ENCODE assay signal across 2 cellular contexts in the genomic region with DNA sequence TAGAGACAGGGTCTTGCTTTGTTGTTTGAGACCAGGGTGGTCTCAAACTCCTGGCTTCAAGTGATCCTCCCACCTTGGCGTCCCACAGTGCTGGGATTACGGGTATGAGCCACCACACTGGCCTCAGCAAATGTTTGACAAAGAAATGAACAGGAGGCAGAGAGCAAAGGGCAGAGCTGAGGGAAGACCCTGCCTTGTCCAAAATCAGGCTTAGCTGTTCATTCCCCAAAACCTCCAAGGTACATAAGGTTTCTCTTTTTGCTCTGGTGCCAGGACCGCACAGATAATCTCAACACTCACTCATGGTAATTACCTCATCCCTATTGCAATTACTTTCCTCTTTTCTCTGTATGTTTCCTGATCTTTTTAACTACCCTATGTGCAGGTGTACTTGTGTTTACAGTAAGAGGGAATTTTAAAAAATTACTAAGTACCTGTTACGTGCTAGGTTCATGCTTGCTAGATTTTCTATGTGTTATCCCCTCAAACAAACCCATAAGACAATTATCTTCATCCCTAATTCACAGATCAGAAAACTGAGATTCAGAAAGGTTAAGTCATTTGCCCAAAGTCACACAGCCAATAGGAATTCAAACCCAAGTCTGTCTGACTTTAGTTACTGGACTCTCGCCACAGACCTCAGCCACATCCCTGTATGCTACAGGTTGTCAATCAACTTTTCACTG.
A peak's percentile ranks its signal among the peaks of the same experiment; 100 is the strongest.
TF ChIP-seq lines count a peak whose summit lies in the region.

No MANE protein-coding gene starts in this region.

TF ChIP-seq in A549, 52 proteins besides CTCF, POLR2A, EP300 and RAD21:
- TF ChIP-seq, protein P1, sequence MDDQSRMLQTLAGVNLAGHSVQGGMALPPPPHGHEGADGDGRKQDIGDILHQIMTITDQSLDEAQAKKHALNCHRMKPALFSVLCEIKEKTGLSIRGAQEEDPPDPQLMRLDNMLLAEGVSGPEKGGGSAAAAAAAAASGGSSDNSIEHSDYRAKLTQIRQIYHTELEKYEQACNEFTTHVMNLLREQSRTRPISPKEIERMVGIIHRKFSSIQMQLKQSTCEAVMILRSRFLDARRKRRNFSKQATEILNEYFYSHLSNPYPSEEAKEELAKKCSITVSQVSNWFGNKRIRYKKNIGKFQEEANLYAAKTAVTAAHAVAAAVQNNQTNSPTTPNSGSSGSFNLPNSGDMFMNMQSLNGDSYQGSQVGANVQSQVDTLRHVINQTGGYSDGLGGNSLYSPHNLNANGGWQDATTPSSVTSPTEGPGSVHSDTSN (IDR thresholded peaks at IDR 0.05), result no peak
- TF ChIP-seq KDM1A (IDR thresholded peaks at IDR 0.05; ENCODE audit: low read depth), result 0 out of 2 replicates have a peak, but pooled peaks have one; percentile 13
TF ChIP-seq in A549: peak in this region for 1.

TF ChIP-seq in K562, 482 proteins besides CTCF, POLR2A, EP300 and RAD21:
- 0 out of 4 replicates have a peak, but pooled peaks of 1 of the 2 experiments have one; percentile 26 for TF ChIP-seq KDM1A (IDR thresholded peaks at IDR 0.05)
- TF ChIP-seq, protein P2, sequence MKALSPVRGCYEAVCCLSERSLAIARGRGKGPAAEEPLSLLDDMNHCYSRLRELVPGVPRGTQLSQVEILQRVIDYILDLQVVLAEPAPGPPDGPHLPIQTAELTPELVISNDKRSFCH (CRISPR knock-in tag; IDR thresholded peaks at IDR 0.05), result no peak
- TF ChIP-seq, protein P2 (tag; IDR thresholded peaks at IDR 0.05), result no peak
- TF ChIP-seq ZFP36 (IDR thresholded peaks at IDR 0.05; ENCODE audit: low read depth, low read length, partially characterized antibody), result peak; percentile 70
- peak; percentile 91 for TF ChIP-seq RBM25 (IDR thresholded peaks at IDR 0.05; ENCODE audit: low read depth, low read length, severe bottlenecking)
- TF ChIP-seq SLC30A9 (CRISPR knock-in tag; IDR thresholded peaks at IDR 0.05), result no peak
- no peak for TF ChIP-seq BCL6 (CRISPR knock-in tag; IDR thresholded peaks at IDR 0.05)
- TF ChIP-seq ZNF41 (CRISPR knock-in tag; conservative IDR thresholded peaks at IDR 0.05), result no peak
- TF ChIP-seq, protein P3, sequence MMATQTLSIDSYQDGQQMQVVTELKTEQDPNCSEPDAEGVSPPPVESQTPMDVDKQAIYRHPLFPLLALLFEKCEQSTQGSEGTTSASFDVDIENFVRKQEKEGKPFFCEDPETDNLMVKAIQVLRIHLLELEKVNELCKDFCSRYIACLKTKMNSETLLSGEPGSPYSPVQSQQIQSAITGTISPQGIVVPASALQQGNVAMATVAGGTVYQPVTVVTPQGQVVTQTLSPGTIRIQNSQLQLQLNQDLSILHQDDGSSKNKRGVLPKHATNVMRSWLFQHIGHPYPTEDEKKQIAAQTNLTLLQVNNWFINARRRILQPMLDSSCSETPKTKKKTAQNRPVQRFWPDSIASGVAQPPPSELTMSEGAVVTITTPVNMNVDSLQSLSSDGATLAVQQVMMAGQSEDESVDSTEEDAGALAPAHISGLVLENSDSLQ (IDR thresholded peaks at IDR 0.05), result peak; percentile 30; the same call in 1 of the 2 replicates
- no peak for TF ChIP-seq ZNF717 (CRISPR knock-in tag; IDR thresholded peaks at IDR 0.05)
- no peak for TF ChIP-seq SETDB1 (IDR thresholded peaks at IDR 0.05; ENCODE audit: low read length)
- TF ChIP-seq PHF21A (IDR thresholded peaks at IDR 0.05; ENCODE audit: borderline replicate concordance, low read depth), result no peak
- peak; percentile 77; the same call in 1 of the 2 replicates for TF ChIP-seq BCOR (IDR thresholded peaks at IDR 0.05)
- no peak for TF ChIP-seq ZNF175 (CRISPR knock-in tag; IDR thresholded peaks at IDR 0.05; ENCODE audit: low read depth)
- TF ChIP-seq, protein P4, sequence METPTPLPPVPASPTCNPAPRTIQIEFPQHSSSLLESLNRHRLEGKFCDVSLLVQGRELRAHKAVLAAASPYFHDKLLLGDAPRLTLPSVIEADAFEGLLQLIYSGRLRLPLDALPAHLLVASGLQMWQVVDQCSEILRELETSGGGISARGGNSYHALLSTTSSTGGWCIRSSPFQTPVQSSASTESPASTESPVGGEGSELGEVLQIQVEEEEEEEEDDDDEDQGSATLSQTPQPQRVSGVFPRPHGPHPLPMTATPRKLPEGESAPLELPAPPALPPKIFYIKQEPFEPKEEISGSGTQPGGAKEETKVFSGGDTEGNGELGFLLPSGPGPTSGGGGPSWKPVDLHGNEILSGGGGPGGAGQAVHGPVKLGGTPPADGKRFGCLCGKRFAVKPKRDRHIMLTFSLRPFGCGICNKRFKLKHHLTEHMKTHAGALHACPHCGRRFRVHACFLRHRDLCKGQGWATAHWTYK (CRISPR knock-in tag; IDR thresholded peaks at IDR 0.05), result no peak
- TF ChIP-seq TAF9B (IDR thresholded peaks at IDR 0.05; ENCODE audit: partially characterized antibody), result no peak
